1 cellular context compared by ENCODE assay signal in the genomic region with DNA sequence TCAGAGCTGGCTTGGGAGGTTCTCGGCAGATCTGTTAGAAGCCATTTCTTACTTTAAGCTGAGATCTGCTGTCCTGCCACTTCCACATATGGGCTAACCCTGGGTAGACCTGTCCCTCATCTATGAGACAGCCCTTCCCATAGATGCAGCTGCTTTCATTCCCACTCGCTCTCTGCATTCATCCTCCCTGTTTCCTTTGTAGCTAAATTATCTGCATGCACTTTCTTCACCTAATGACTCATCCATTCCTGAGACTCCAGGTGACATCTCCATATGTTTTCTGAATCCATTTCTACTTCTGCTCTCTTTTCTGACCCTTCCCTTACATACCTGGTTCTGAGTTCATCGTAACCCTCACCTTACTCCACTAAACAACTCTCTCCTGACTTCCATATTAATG.
TF ChIP-seq lines count a peak whose summit lies in the region.

No MANE protein-coding gene starts in this region.

TF ChIP-seq in IMR-90, 13 proteins besides CTCF, POLR2A, EP300 and RAD21 (continued from another document):
- TF ChIP-seq FOS (IDR thresholded peaks at IDR 0.05; ENCODE audit: low read depth, low read length) (no peak), CHD1 (IDR thresholded peaks at IDR 0.05; ENCODE audit: low read depth, low read length) (no peak), BHLHE40 (IDR thresholded peaks at IDR 0.05; ENCODE audit: low read depth, low read length) (no peak), MXI1 (IDR thresholded peaks at IDR 0.05; ENCODE audit: borderline replicate concordance, low read depth, low read length) (no peak), RFX5 (IDR thresholded peaks at IDR 0.05; ENCODE audit: low read depth, low read length) (no peak)
